Comparison of ENCODE assay signal across 21 cellular contexts in genomic region chr4:122775987-122776836, GRCh38. TPM values are rescaled to one million over a fixed set of nuclear protein-coding genes. Genes with fewer than 3 reads are reported as not detected.
DNase-seq lines count a peak whose midpoint lies in the region; ATAC-seq, FAIRE-seq and TF ChIP-seq lines count a peak whose summit lies in the region.
"Had no signal": no experiment of that assay in that cellular context is flagged by ENCODE, and none has a peak within 500 bp of the region (broad histone marks: within the 10 kb centered on the region; RNA-seq: fewer than 3 reads in every experiment).

No MANE protein-coding gene starts in this region.

- H3K4me1 ChIP-seq in IMR-90 (ENCODE audit: control insufficient read depth, insufficient read depth, low read length) (peaks cover 18% of the 10 kb centered on the region), astrocyte (ENCODE audit: insufficient read depth, low read length) (peaks cover 10% of the 10 kb centered on the region), mesenchymal stem cell (ENCODE audit: control insufficient read depth, insufficient read depth, low read depth, low read length) (peaks cover 4% of the 10 kb centered on the region)

- no peaks in the 10 kb centered on the region for H3K9me3 ChIP-seq in IMR-90 (ENCODE audit: control insufficient read depth, insufficient read depth, low read length)
- H3K9me3 ChIP-seq in astrocyte (ENCODE audit: insufficient read depth, low read depth, low read length), result no peaks in the 10 kb centered on the region
- no peaks in the 10 kb centered on the region for H3K9me3 ChIP-seq in mesenchymal stem cell (ENCODE audit: control insufficient read depth, low read length)
- H3K9me3 ChIP-seq: BLaER1 had no signal

- no TSS peak for BruUV-seq in IMR-90 (replicated peaks; lab: Mats Ljungman, UMichigan)

- H3K9ac ChIP-seq in IMR-90 (ENCODE audit: low read depth, low read length), result no peak overlapping the region
- no peak overlapping the region for H3K9ac ChIP-seq in astrocyte (ENCODE audit: low read length)
- H3K9ac ChIP-seq in mesenchymal stem cell (ENCODE audit: low read length), result no peak overlapping the region
- H3K9ac ChIP-seq: BLaER1 had no signal

- H3K56ac ChIP-seq in IMR-90 (ENCODE audit: extremely low read depth, insufficient read depth, low read length), result no peak overlapping the region

- H3K9me1 ChIP-seq in IMR-90 (ENCODE audit: insufficient read depth, low read length), result peaks cover 8% of the 10 kb centered on the region; the same call in 1 of the 2 replicates

- no peak for ATAC-seq in IMR-90 (ENCODE audit: low read depth)
- ATAC-seq in left lobe of liver, result no peak
- ATAC-seq in GM19455 (IDR thresholded peaks at IDR 0.05; ENCODE audit: unreplicated experiment), result no peak
- ATAC-seq: natural killer cell had no signal

- peak; percentile 32 for DNase-seq in EH (ENCODE audit: low read depth)
- DNase-seq in IMR-90, result no peak
- no peak for DNase-seq in astrocyte (ENCODE audit: low read depth)
- no peak for DNase-seq in mesenchymal stem cell
- no peak for DNase-seq in left lobe of liver (ENCODE audit: low spot score)
- no peak for DNase-seq in NCI-H1092 treated with DMSO at 0.1 percent for 48 hours (lab: John Stamatoyannopoulos, UW)
- no peak for DNase-seq in NCI-H1694 (lab: John Stamatoyannopoulos, UW)
- DNase-seq: activated CD8-positive, alpha-beta memory T cell treated with anti-CD3 and anti-CD28 coated beads for 24 hours; activated naive CD4-positive, alpha-beta T cell treated with anti-CD3 and anti-CD28 coated beads for 36 hours; DMS79 treated with DMSO at 0.1 percent for 48 hours; glutamatergic neuron; kidney glomerular epithelial cell; natural killer cell; NCI-H1436; NCI-H774; retina; stimulated activated CD4-positive, alpha-beta T cell treated with anti-CD3 and anti-CD28 coated beads, Interleukin-2, amount 100 ng/mL, for 48 hours had no signal

- peak overlapping the region; percentile 91 for H2BK20ac ChIP-seq in IMR-90 (ENCODE audit: low read depth, low read length)

- H2BK120ac ChIP-seq in IMR-90 (ENCODE audit: low read depth, low read length) (peak overlapping the region; percentile 93), mesenchymal stem cell (ENCODE audit: low read depth, low read length) (no peak overlapping the region)

- no peak overlapping the region for H3K23ac ChIP-seq in IMR-90 (ENCODE audit: low read depth, low read length)
- H3K23ac ChIP-seq in mesenchymal stem cell (ENCODE audit: low read length in 2 of 2), result no peak overlapping the region

- H3K18ac ChIP-seq in IMR-90 (ENCODE audit: low read depth, low read length), result peak overlapping the region; percentile 31
- peak overlapping the region; percentile 54 to 61 for H3K18ac ChIP-seq in mesenchymal stem cell (ENCODE audit: low read depth in 1 of 2, low read length in 2 of 2)

- H3K36me3 ChIP-seq in IMR-90 (ENCODE audit: control insufficient read depth, insufficient read depth, low read length) (no peaks in the 10 kb centered on the region), astrocyte (ENCODE audit: insufficient read depth, low read length) (no peaks in the 10 kb centered on the region), mesenchymal stem cell (ENCODE audit: control insufficient read depth in 1 of 2, insufficient read depth in 2 of 2, low read depth in 1 of 2, low read length in 2 of 2) (no peaks in the 10 kb centered on the region)
- H3K36me3 ChIP-seq: BLaER1, cardiac muscle cell had no signal

- CTCF ChIA-PET in IMR-90 (lab: Yijun Ruan, JAX), result no interaction called here

- no peaks in the 10 kb centered on the region for H3K36me3 Mint-ChIP-seq in astrocyte (ENCODE audit: low read depth, unreplicated experiment)
- H3K36me3 Mint-ChIP-seq: natural killer cell had no signal

- peaks cover 17% of the 10 kb centered on the region for H3K4me1 Mint-ChIP-seq in astrocyte (ENCODE audit: low read depth, unreplicated experiment)
- H3K4me1 Mint-ChIP-seq: natural killer cell had no signal

- H3K27ac ChIP-seq in IMR-90 (ENCODE audit: insufficient read depth, low read length) (peak overlapping the region; percentile 26; the same call in 1 of the 2 replicates), astrocyte (ENCODE audit: low read depth, low read length) (no peak overlapping the region), mesenchymal stem cell (ENCODE audit: low read length, poor library complexity, severe bottlenecking) (no peak overlapping the region)
- H3K27ac ChIP-seq: BLaER1, cardiac muscle cell, VCaP had no signal

- no peak overlapping the region for H3K4me2 ChIP-seq in IMR-90 (ENCODE audit: low read depth, low read length)
- no peak overlapping the region for H3K4me2 ChIP-seq in astrocyte (ENCODE audit: low read length)
- H3K4me2 ChIP-seq in mesenchymal stem cell (ENCODE audit: low read length, poor library complexity, severe bottlenecking), result no peak overlapping the region
- H3K4me2 ChIP-seq: BLaER1 had no signal

- H3K14ac ChIP-seq in IMR-90 (replicated peaks; ENCODE audit: low read depth, low read length) (no peak overlapping the region; the same call in 1 of the 2 replicates), mesenchymal stem cell (ENCODE audit: low read length in 2 of 2) (peak overlapping the region in 1 of 2 experiments; percentile 29)

- peak overlapping the region; percentile 72 for H4K91ac ChIP-seq in IMR-90 (ENCODE audit: insufficient read depth, low read depth, low read length)
- peak overlapping the region; percentile 35 for H4K91ac ChIP-seq in mesenchymal stem cell (ENCODE audit: low read length)

- H3K79me1 ChIP-seq in IMR-90 (ENCODE audit: low read depth in 1 of 2, low read length in 2 of 2), result no peaks in the 10 kb centered on the region
- no peaks in the 10 kb centered on the region for H3K79me1 ChIP-seq in mesenchymal stem cell (replicated peaks; ENCODE audit: low read length, poor library complexity, severe bottlenecking)

- H2AK9ac ChIP-seq in IMR-90 (replicated peaks; ENCODE audit: low read depth, low read length, poor library complexity), result no peak overlapping the region

- H2BK5ac ChIP-seq in IMR-90 (ENCODE audit: low read depth, low read length, poor library complexity, severe bottlenecking) (peak overlapping the region; percentile 72), mesenchymal stem cell (ENCODE audit: low read depth, low read length, poor library complexity, severe bottlenecking) (peak overlapping the region; percentile 62)

- TF ChIP-seq POLR2A in IMR-90 (IDR thresholded peaks at IDR 0.05; ENCODE audit: low read depth, low read length), result no peak

- H2AK5ac ChIP-seq in IMR-90 (ENCODE audit: low read depth, low read length), result peak overlapping the region; percentile 93
- H2AK5ac ChIP-seq in mesenchymal stem cell (ENCODE audit: low read length, severe bottlenecking), result peak overlapping the region; percentile 97

- in situ Hi-C loops in IMR-90 (cut with MboI; ENCODE audit: low sequenced_read_pairs), result no loop called here

- peak overlapping the region; percentile 54 for H3K27ac Mint-ChIP-seq in astrocyte (ENCODE audit: unreplicated experiment)
- H3K27ac Mint-ChIP-seq: activated naive CD4-positive, alpha-beta T cell treated with anti-CD3 and anti-CD28 coated beads for 36 hours; natural killer cell had no signal

- H3K4me3 Mint-ChIP-seq in astrocyte (ENCODE audit: unreplicated experiment), result no peak overlapping the region
- H3K4me3 Mint-ChIP-seq: activated naive CD4-positive, alpha-beta T cell treated with anti-CD3 and anti-CD28 coated beads for 36 hours; natural killer cell had no signal

- H2BK15ac ChIP-seq in IMR-90 (ENCODE audit: low read depth, low read length) (peak overlapping the region; percentile 87; the same call in 2 of the 3 replicates), mesenchymal stem cell (ENCODE audit: low read depth, poor library complexity, severe bottlenecking) (peak overlapping the region; percentile 70)

- H4K8ac ChIP-seq in IMR-90 (ENCODE audit: low read depth in 2 of 2, low read length in 2 of 2) (peak overlapping the region; percentile 53 to 69; a peak in 3 of 4 replicates), mesenchymal stem cell (ENCODE audit: low read length) (peak overlapping the region; percentile 76)

- no peaks in the 10 kb centered on the region for H3K9me3 Mint-ChIP-seq in astrocyte (ENCODE audit: unreplicated experiment)
- H3K9me3 Mint-ChIP-seq: activated naive CD4-positive, alpha-beta T cell treated with anti-CD3 and anti-CD28 coated beads for 36 hours; natural killer cell had no signal

- H3K4me3 ChIP-seq in IMR-90 (ENCODE audit: insufficient read depth, low read depth, low read length) (no peak overlapping the region), astrocyte (ENCODE audit: insufficient read depth, low read depth, low read length) (no peak overlapping the region), mesenchymal stem cell (ENCODE audit: insufficient read depth in 1 of 2, low read depth in 1 of 2, low read length in 2 of 2) (no peak overlapping the region)
- H3K4me3 ChIP-seq: BLaER1, cardiac muscle cell had no signal

- no peak for TF ChIP-seq RAD21 in IMR-90 (IDR thresholded peaks at IDR 0.05; ENCODE audit: low read length)

- intact Hi-C loops in IMR-90 (cut with micrococcal nuclease), result no loop called here

- no peaks in the 10 kb centered on the region for H3K79me2 ChIP-seq in astrocyte (ENCODE audit: insufficient read depth, low read length)

- no CpG with 5 or more reads among the region's 6 CpGs for WGBS in IMR-90 (ENCODE audit: extremely low coverage in 2 of 2, insufficient read length in 1 of 2), 2 experiments
- 84% methylated on average over 4 of the region's 6 CpGs for WGBS in mesenchymal stem cell

- dilution Hi-C loops in IMR-90 (cut with HindIII; ENCODE audit: low sequenced_read_pairs, unreplicated experiment), result no loop called here

- H3K27me3 ChIP-seq in IMR-90 (ENCODE audit: control insufficient read depth, insufficient read depth, low read length), result no peaks in the 10 kb centered on the region
- no peaks in the 10 kb centered on the region for H3K27me3 ChIP-seq in astrocyte (ENCODE audit: insufficient read depth, low read length)
- no peaks in the 10 kb centered on the region for H3K27me3 ChIP-seq in mesenchymal stem cell (ENCODE audit: control insufficient read depth in 1 of 2, insufficient read depth in 1 of 2, low read length in 2 of 2)
- H3K27me3 ChIP-seq: BLaER1, cardiac muscle cell had no signal

- H4K5ac ChIP-seq in IMR-90 (ENCODE audit: low read depth, low read length), result peak overlapping the region; percentile 67

- H2AFZ ChIP-seq in IMR-90 (replicated peaks; ENCODE audit: low read length, poor library complexity) (peak overlapping the region; percentile 74), astrocyte (ENCODE audit: low read depth, low read length) (peak overlapping the region; percentile 6), mesenchymal stem cell (ENCODE audit: low read depth, low read length) (no peak overlapping the region)

- peak overlapping the region; percentile 82 for H3K4ac ChIP-seq in IMR-90 (ENCODE audit: low read depth, low read length)
- peak overlapping the region in 1 of 2 experiments; percentile 37 for H3K4ac ChIP-seq in mesenchymal stem cell (ENCODE audit: low read depth in 1 of 2, low read length in 2 of 2)

- TF ChIP-seq CTCF in IMR-90 (conservative IDR thresholded peaks at IDR 0.05; ENCODE audit: low read depth, low read length), result no peak
- no peak for TF ChIP-seq CTCF in astrocyte (IDR thresholded peaks at IDR 0.05; ENCODE audit: insufficient read depth, low read depth, low read length)

- POLR2A ChIA-PET in IMR-90 (lab: Charles Lee; ENCODE audit: unreplicated experiment), result no interaction called here

- no peak for FAIRE-seq in astrocyte (lab: Jason Lieb, UNC)

- no peaks in the 10 kb centered on the region for H4K20me1 ChIP-seq in IMR-90 (ENCODE audit: insufficient read depth, low read length)
- no peaks in the 10 kb centered on the region for H4K20me1 ChIP-seq in astrocyte (ENCODE audit: insufficient read depth, low read length)
- H4K20me1 ChIP-seq: BLaER1 had no signal

- H2BK12ac ChIP-seq in mesenchymal stem cell (ENCODE audit: low read length in 2 of 2), result peak overlapping the region; percentile 41 to 90

- H3K27me3 Mint-ChIP-seq in astrocyte (ENCODE audit: low read depth, unreplicated experiment), result no peaks in the 10 kb centered on the region

RNA-seq across cellular contexts. Expression of gene BBS12, which starts 43.7 kb away (rescaled TPM):
- 5.0 and 5.9 TPM in 2 replicates for total RNA-seq in IMR-90 (2012; rRNA removed)
- polyA plus RNA-seq in IMR-90 (2012; rRNA removed), result 0.87 and 1.1 TPM in 2 replicates
- polyA plus RNA-seq in IMR-90 (2012; cell fraction: cytosol; rRNA removed), result 0.27 and 0.43 TPM in 2 replicates
- polyA plus RNA-seq in IMR-90 (2012; cell fraction: nucleus; rRNA removed; ENCODE audit: low replicate concordance), result 0.04 and 0.46 TPM in 2 replicates
- total RNA-seq in astrocyte, result 4.5 and 4.7 TPM in 2 replicates
- polyA plus RNA-seq in mesenchymal stem cell (2013, experiment 1 of 2), result 3.6 TPM
- 3.7 TPM for polyA plus RNA-seq in mesenchymal stem cell (2013, experiment 2 of 2)
- 0.55 TPM for total RNA-seq in left lobe of liver

RNA-seq across cellular contexts. Expression of gene FGF2, which starts 50.4 kb away (rescaled TPM):
- total RNA-seq in IMR-90 (2012; rRNA removed) (27.1 and 54.4 TPM in 2 replicates), astrocyte (30.5 and 38.4 TPM in 2 replicates), left lobe of liver (1.2 TPM)
- 12.9 and 14.9 TPM in 2 replicates for polyA plus RNA-seq in IMR-90 (2012; rRNA removed)
- 1.9 and 5.8 TPM in 2 replicates for polyA plus RNA-seq in IMR-90 (2012; cell fraction: cytosol; rRNA removed)
- 6.7 and 13.7 TPM in 2 replicates for polyA plus RNA-seq in IMR-90 (2012; cell fraction: nucleus; rRNA removed; ENCODE audit: low replicate concordance)
- 10.4 TPM for polyA plus RNA-seq in mesenchymal stem cell (2013, experiment 1 of 2)
- 10.7 TPM for polyA plus RNA-seq in mesenchymal stem cell (2013, experiment 2 of 2)
- total RNA-seq: natural killer cell had no signal

Comparison
In these comparisons a context has a peak if more than half of its experiments do, and no peak if none do; other contexts are left out.
1. RNA of gene FGF2, which starts 50.4 kb away (total RNA-seq): 30.5 to 38.4 TPM in astrocyte and 27.1 to 54.4 TPM in IMR-90; 1.2 TPM in left lobe of liver (single experiment); every median in the first group is over 10 times any median in the second.